Comparison of ENCODE assay signal across 2 cellular contexts in genomic region chr6:155314773-155315515, GRCh38.
TF ChIP-seq lines count a peak whose summit lies in the region.

No MANE protein-coding gene starts in this region.

TF ChIP-seq in HEK293, 187 proteins besides CTCF, POLR2A, EP300 and RAD21 (continued from another document and continues in another):
- TF ChIP-seq PBX3 (CRISPR knock-in tag; IDR thresholded peaks at IDR 0.05) (no peak), ZNF707 (tag by site-specific recombination; IDR thresholded peaks at IDR 0.05) (no peak), ZNF658 (tag by site-specific recombination; IDR thresholded peaks at IDR 0.05) (no peak), ZNF610 (tag by site-specific recombination; IDR thresholded peaks at IDR 0.05; ENCODE audit: borderline replicate concordance) (0 out of 2 replicates have a peak, but pooled peaks have one; percentile 14), ZNF341 (tag by site-specific recombination; IDR thresholded peaks at IDR 0.05; ENCODE audit: low read depth) (peak; percentile 69), ZNF791 (tag by site-specific recombination; IDR thresholded peaks at IDR 0.05) (no peak), ZNF221 (tag by site-specific recombination; IDR thresholded peaks at IDR 0.05; ENCODE audit: borderline replicate concordance) (no peak), PRDM6 (tag by site-specific recombination; IDR thresholded peaks at IDR 0.05) (peak; percentile 55), ZNF211 (tag by site-specific recombination; IDR thresholded peaks at IDR 0.05; ENCODE audit: low read depth) (no peak), ZNF133 (tag by site-specific recombination; IDR thresholded peaks at IDR 0.05) (no peak), ZIC2 (tag by site-specific recombination; IDR thresholded peaks at IDR 0.05) (no peak), ZFP3 (tag by site-specific recombination; IDR thresholded peaks at IDR 0.05; ENCODE audit: low read depth) (no peak), ZNF416 (tag by site-specific recombination; IDR thresholded peaks at IDR 0.05) (no peak), YY2 (tag by site-specific recombination; IDR thresholded peaks at IDR 0.05) (no peak), ZNF112 (tag by site-specific recombination; IDR thresholded peaks at IDR 0.05) (no peak), ZNF239 (tag by site-specific recombination; IDR thresholded peaks at IDR 0.05) (no peak), ZNF214 (tag by site-specific recombination; IDR thresholded peaks at IDR 0.05; ENCODE audit: borderline replicate concordance) (no peak), IKZF3 (tag by site-specific recombination; IDR thresholded peaks at IDR 0.05) (no peak), OVOL3 (tag by site-specific recombination; IDR thresholded peaks at IDR 0.05) (peak; percentile 17; the same call in 1 of the 2 replicates), ZNF24 (tag by site-specific recombination; IDR thresholded peaks at IDR 0.05) (peak; percentile 81; the same call in 1 of the 2 replicates), SP7 (tag by site-specific recombination; IDR thresholded peaks at IDR 0.05) (peak; percentile 64), YY1 (tag by site-specific recombination; IDR thresholded peaks at IDR 0.05) (0 out of 2 replicates have a peak, but pooled peaks have one; percentile 23), ZNF274 (IDR thresholded peaks at IDR 0.05; ENCODE audit: low read length) (no peak), ZNF274 (tag by site-specific recombination; IDR thresholded peaks at IDR 0.05; ENCODE audit: borderline replicate concordance) (no peak)
- TF ChIP-seq, protein P1, sequence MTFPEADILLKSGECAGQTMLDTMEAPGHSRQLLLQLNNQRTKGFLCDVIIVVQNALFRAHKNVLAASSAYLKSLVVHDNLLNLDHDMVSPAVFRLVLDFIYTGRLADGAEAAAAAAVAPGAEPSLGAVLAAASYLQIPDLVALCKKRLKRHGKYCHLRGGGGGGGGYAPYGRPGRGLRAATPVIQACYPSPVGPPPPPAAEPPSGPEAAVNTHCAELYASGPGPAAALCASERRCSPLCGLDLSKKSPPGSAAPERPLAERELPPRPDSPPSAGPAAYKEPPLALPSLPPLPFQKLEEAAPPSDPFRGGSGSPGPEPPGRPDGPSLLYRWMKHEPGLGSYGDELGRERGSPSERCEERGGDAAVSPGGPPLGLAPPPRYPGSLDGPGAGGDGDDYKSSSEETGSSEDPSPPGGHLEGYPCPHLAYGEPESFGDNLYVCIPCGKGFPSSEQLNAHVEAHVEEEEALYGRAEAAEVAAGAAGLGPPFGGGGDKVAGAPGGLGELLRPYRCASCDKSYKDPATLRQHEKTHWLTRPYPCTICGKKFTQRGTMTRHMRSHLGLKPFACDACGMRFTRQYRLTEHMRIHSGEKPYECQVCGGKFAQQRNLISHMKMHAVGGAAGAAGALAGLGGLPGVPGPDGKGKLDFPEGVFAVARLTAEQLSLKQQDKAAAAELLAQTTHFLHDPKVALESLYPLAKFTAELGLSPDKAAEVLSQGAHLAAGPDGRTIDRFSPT (tag by site-specific recombination; IDR thresholded peaks at IDR 0.05) = no peak
- TF ChIP-seq, protein P2, sequence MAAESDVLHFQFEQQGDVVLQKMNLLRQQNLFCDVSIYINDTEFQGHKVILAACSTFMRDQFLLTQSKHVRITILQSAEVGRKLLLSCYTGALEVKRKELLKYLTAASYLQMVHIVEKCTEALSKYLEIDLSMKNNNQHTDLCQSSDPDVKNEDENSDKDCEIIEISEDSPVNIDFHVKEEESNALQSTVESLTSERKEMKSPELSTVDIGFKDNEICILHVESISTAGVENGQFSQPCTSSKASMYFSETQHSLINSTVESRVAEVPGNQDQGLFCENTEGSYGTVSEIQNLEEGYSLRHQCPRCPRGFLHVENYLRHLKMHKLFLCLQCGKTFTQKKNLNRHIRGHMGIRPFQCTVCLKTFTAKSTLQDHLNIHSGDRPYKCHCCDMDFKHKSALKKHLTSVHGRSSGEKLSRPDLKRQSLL (tag by site-specific recombination; IDR thresholded peaks at IDR 0.05) = no peak
- TF ChIP-seq, protein P3, sequence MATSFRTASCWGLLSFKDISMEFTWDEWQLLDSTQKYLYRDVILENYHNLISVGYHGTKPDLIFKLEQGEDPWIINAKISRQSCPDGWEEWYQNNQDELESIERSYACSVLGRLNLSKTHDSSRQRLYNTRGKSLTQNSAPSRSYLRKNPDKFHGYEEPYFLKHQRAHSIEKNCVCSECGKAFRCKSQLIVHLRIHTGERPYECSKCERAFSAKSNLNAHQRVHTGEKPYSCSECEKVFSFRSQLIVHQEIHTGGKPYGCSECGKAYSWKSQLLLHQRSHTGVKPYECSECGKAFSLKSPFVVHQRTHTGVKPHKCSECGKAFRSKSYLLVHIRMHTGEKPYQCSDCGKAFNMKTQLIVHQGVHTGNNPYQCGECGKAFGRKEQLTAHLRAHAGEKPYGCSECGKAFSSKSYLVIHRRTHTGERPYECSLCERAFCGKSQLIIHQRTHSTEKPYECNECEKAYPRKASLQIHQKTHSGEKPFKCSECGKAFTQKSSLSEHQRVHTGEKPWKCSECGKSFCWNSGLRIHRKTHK (tag by site-specific recombination; IDR thresholded peaks at IDR 0.05) = no peak

TF ChIP-seq in K562, 482 proteins besides CTCF, POLR2A, EP300 and RAD21 (continued from another document and continues in another):
- TF ChIP-seq PYGO2 (tag; IDR thresholded peaks at IDR 0.05) (peak; percentile 75), MIER1 (IDR thresholded peaks at IDR 0.05; ENCODE audit: low read depth) (peak; percentile 64; the same call in 1 of the 2 replicates), SRSF7 (optimal IDR thresholded peaks at IDR 0.05; ENCODE audit: low read depth, low read length) (no peak), ZNF695 (CRISPR knock-in tag; IDR thresholded peaks at IDR 0.05) (no peak), XRCC4 (IDR thresholded peaks at IDR 0.05; ENCODE audit: extremely low read depth, insufficient read depth, insufficient read length) (no peak), ZEB2 (IDR thresholded peaks at IDR 0.05) (0 out of 2 replicates have a peak, but pooled peaks have one; percentile 27), ZNF274 (IDR thresholded peaks at IDR 0.05; ENCODE audit: borderline replicate concordance, low read depth, low read length) (no peak), SOX6 (IDR thresholded peaks at IDR 0.05) (peak; percentile 45; the same call in 1 of the 2 replicates), SMAD4 (CRISPR knock-in tag; conservative IDR thresholded peaks at IDR 0.05) (peak; percentile 58), GATA2 (CRISPR knock-in tag; IDR thresholded peaks at IDR 0.05) (no peak), FUS (optimal IDR thresholded peaks at IDR 0.05; ENCODE audit: low read depth, low read length) (no peak), TEAD2 (tag; IDR thresholded peaks at IDR 0.05) (no peak), BACH1 (tag; IDR thresholded peaks at IDR 0.05) (no peak), RBBP5 (IDR thresholded peaks at IDR 0.05; ENCODE audit: borderline replicate concordance, insufficient read depth, low read length, poor library complexity, severe bottlenecking) (no peak), PRMT5 (CRISPR knock-in tag; IDR thresholded peaks at IDR 0.05) (no peak), ZNF12 (CRISPR knock-in tag; IDR thresholded peaks at IDR 0.05) (no peak), RBM39 (optimal IDR thresholded peaks at IDR 0.05; ENCODE audit: low read depth, low read length) (no peak), SP1 (CRISPR knock-in tag; IDR thresholded peaks at IDR 0.05) (peak; percentile 23; the same call in 1 of the 2 replicates), NR4A1 (CRISPR knock-in tag; IDR thresholded peaks at IDR 0.05) (no peak), NR4A1 (tag; IDR thresholded peaks at IDR 0.05) (peak; percentile 62; the same call in 1 of the 2 replicates), ELK3 (CRISPR knock-in tag; IDR thresholded peaks at IDR 0.05) (no peak), ZNF184 (CRISPR knock-in tag; IDR thresholded peaks at IDR 0.05) (no peak), ZNF77 (CRISPR knock-in tag; IDR thresholded peaks at IDR 0.05) (no peak), ZKSCAN1 (IDR thresholded peaks at IDR 0.05; ENCODE audit: low read depth, low read length) (no peak; the same call in 1 of the 2 replicates), PHF8 (IDR thresholded peaks at IDR 0.05; ENCODE audit: borderline replicate concordance, low read length) (peak; percentile 65; the same call in 1 of the 2 replicates), ZNF384 (IDR thresholded peaks at IDR 0.05; ENCODE audit: low read depth, low read length) (0 out of 2 replicates have a peak, but pooled peaks have one; percentile 26), SMAD2 (IDR thresholded peaks at IDR 0.05; ENCODE audit: low read depth, low read length) (no peak), ZFPM2 (CRISPR knock-in tag; IDR thresholded peaks at IDR 0.05) (no peak), USF1 (CRISPR knock-in tag; IDR thresholded peaks at IDR 0.05) (peak; percentile 94), CBX3 (IDR thresholded peaks at IDR 0.05; ENCODE audit: borderline replicate concordance in 1 of 2, low read length in 2 of 2) (peak in 1 of 2 experiments; percentile 97; a peak in 2 of 3 replicates), CEBPB (tag; IDR thresholded peaks at IDR 0.05) (peak; percentile 85), TRIM25 (IDR thresholded peaks at IDR 0.05; ENCODE audit: borderline replicate concordance) (0 out of 2 replicates have a peak, but pooled peaks have one; percentile 26), ETV1 (tag; conservative IDR thresholded peaks at IDR 0.05; ENCODE audit: low read depth) (peak; percentile 85), RFX1 (IDR thresholded peaks at IDR 0.05) (no peak), HDAC6 (IDR thresholded peaks at IDR 0.05; ENCODE audit: low read depth, low read length) (no peak), ETV5 (CRISPR knock-in tag; IDR thresholded peaks at IDR 0.05; ENCODE audit: low read depth) (no peak; the same call in 1 of the 2 replicates), NBN (IDR thresholded peaks at IDR 0.05; ENCODE audit: low read depth) (peak; percentile 93)
- TF ChIP-seq, protein P4, sequence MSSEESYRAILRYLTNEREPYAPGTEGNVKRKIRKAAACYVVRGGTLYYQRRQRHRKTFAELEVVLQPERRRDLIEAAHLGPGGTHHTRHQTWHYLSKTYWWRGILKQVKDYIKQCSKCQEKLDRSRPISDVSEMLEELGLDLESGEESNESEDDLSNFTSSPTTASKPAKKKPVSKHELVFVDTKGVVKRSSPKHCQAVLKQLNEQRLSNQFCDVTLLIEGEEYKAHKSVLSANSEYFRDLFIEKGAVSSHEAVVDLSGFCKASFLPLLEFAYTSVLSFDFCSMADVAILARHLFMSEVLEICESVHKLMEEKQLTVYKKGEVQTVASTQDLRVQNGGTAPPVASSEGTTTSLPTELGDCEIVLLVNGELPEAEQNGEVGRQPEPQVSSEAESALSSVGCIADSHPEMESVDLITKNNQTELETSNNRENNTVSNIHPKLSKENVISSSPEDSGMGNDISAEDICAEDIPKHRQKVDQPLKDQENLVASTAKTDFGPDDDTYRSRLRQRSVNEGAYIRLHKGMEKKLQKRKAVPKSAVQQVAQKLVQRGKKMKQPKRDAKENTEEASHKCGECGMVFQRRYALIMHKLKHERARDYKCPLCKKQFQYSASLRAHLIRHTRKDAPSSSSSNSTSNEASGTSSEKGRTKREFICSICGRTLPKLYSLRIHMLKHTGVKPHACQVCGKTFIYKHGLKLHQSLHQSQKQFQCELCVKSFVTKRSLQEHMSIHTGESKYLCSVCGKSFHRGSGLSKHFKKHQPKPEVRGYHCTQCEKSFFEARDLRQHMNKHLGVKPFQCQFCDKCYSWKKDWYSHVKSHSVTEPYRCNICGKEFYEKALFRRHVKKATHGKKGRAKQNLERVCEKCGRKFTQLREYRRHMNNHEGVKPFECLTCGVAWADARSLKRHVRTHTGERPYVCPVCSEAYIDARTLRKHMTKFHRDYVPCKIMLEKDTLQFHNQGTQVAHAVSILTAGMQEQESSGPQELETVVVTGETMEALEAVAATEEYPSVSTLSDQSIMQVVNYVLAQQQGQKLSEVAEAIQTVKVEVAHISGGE (CRISPR knock-in tag; IDR thresholded peaks at IDR 0.05) = peak in 1 of 3 experiments; percentile 49; a peak in 2 of 6 replicates
- TF ChIP-seq, protein P5, sequence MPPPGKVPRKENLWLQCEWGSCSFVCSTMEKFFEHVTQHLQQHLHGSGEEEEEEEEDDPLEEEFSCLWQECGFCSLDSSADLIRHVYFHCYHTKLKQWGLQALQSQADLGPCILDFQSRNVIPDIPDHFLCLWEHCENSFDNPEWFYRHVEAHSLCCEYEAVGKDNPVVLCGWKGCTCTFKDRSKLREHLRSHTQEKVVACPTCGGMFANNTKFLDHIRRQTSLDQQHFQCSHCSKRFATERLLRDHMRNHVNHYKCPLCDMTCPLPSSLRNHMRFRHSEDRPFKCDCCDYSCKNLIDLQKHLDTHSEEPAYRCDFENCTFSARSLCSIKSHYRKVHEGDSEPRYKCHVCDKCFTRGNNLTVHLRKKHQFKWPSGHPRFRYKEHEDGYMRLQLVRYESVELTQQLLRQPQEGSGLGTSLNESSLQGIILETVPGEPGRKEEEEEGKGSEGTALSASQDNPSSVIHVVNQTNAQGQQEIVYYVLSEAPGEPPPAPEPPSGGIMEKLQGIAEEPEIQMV (tag; conservative IDR thresholded peaks at IDR 0.05; ENCODE audit: low read depth) = no peak
